Comparison of ENCODE assay signal across 8 cellular contexts in genomic region chr19:5131031-5131865, GRCh38.
DNase-seq lines count a peak whose midpoint lies in the region; ATAC-seq and TF ChIP-seq lines count a peak whose summit lies in the region.
"Had no signal": no experiment of that assay in that cellular context is flagged by ENCODE, and none has a peak within 500 bp of the region (broad histone marks: within the 10 kb centered on the region; RNA-seq: fewer than 3 reads in every experiment).

No MANE protein-coding gene starts in this region.

- H3K27ac Mint-ChIP-seq in activated CD8-positive, alpha-beta T cell treated with anti-CD3 and anti-CD28 coated beads for 36 hours: peak overlapping the region; percentile 97

- peaks cover 3 to 70% (median 40%) of the 10 kb centered on the region in 6 donors for H3K36me3 ChIP-seq in spleen

- H3K4me3 Mint-ChIP-seq in activated CD8-positive, alpha-beta T cell treated with anti-CD3 and anti-CD28 coated beads for 36 hours: peak overlapping the region; percentile 81

- no peak for TF ChIP-seq CTCF in activated CD8-positive, alpha-beta T cell treated with anti-CD3 and anti-CD28 coated beads for 36 hours (IDR thresholded peaks at IDR 0.05)
- TF ChIP-seq CTCF in spleen (IDR thresholded peaks at IDR 0.05 in 8 of 11, conservative IDR thresholded peaks at IDR 0.05 in 3 of 11): peak in 9 of 11 experiments; percentile 16 to 47 (median 28)

- peak overlapping the region; percentile 20 to 63 (median 28) for H3K4me3 ChIP-seq in spleen

- no peaks in the 10 kb centered on the region for H3K27me3 ChIP-seq in spleen (replicated peaks in 1 of 7)

- H3K9me3 ChIP-seq in spleen: no peaks in the 10 kb centered on the region

- H3K9me3 Mint-ChIP-seq in activated CD8-positive, alpha-beta T cell treated with anti-CD3 and anti-CD28 coated beads for 36 hours: no peaks in the 10 kb centered on the region

- peak; percentile 61 for TF ChIP-seq POLR2A in GM18951 (IDR thresholded peaks at IDR 0.05; ENCODE audit: extremely low read depth, insufficient read depth, insufficient read length)
- TF ChIP-seq POLR2A in spleen (IDR thresholded peaks at IDR 0.05): no peak

- ATAC-seq in HG02798 (IDR thresholded peaks at IDR 0.05; ENCODE audit: poor library complexity, unreplicated experiment): peak; percentile 44
- ATAC-seq in activated CD8-positive, alpha-beta T cell treated with anti-CD3 and anti-CD28 coated beads for 36 hours: peak; percentile 34

- H3K27me3 Mint-ChIP-seq in activated CD8-positive, alpha-beta T cell treated with anti-CD3 and anti-CD28 coated beads for 36 hours: no peaks in the 10 kb centered on the region

- CTCF ChIA-PET in activated CD8-positive, alpha-beta T cell treated with anti-CD3 and anti-CD28 coated beads for 36 hours (lab: Charles Lee): no interaction called here

- peak overlapping the region; percentile 75 to 95 (median 92) for H3K27ac ChIP-seq in spleen
- H3K27ac ChIP-seq: epithelial cell of prostate had no signal

- POLR2A ChIA-PET in activated CD8-positive, alpha-beta T cell treated with anti-CD3 and anti-CD28 coated beads for 36 hours (lab: Charles Lee): interaction anchor here (0.8 to 1.3 kb wide), 2 partner anchors 8 to 10 kb away, joined by 6 to 8 read pairs; no protein-coding TSS in a partner anchor

- in situ Hi-C loops in GM18951 (cut with MboI; ENCODE audit: low sequenced_read_pairs, unreplicated experiment): no loop called here

- 28 to 55% (median 35%) methylated on average over 9 to 30 of the region's 30 CpGs for WGBS in spleen, 5 donors

- intact Hi-C loops in activated CD8-positive, alpha-beta T cell treated with anti-CD3 and anti-CD28 coated beads for 36 hours (cut with micrococcal nuclease): no loop called here
- intact Hi-C loops in spleen (cut with DNase I; ENCODE audit: low total_unique reads): no loop called here

- peaks cover 42% of the 10 kb centered on the region for H3K36me3 Mint-ChIP-seq in activated CD8-positive, alpha-beta T cell treated with anti-CD3 and anti-CD28 coated beads for 36 hours (ENCODE audit: low read depth)

- H3K4me1 ChIP-seq in spleen: peaks cover 43 to 98% (median 76%) of the 10 kb centered on the region in 6 donors

- peak; percentile 65 for DNase-seq in activated CD8-positive, alpha-beta T cell treated with anti-CD3 and anti-CD28 coated beads for 36 hours
- DNase-seq in spleen (peak; percentile 94), KG1 (lab: John Stamatoyannopoulos, UW) (no peak), GDM1 (lab: John Stamatoyannopoulos, UW) (no peak)
- no peak for DNase-seq in stimulated activated CD4-positive, alpha-beta T cell treated with anti-CD3 and anti-CD28 coated beads, Interleukin-12 subunit alpha, Interleukin-12 subunit beta, amount 100 ng/mL, for 4 hours

- H3K4me1 Mint-ChIP-seq in activated CD8-positive, alpha-beta T cell treated with anti-CD3 and anti-CD28 coated beads for 36 hours (ENCODE audit: low read depth): peaks cover 39% of the 10 kb centered on the region

Comparison
In these comparisons a context has a peak if more than half of its experiments do, and no peak if none do; other contexts are left out.
1. DNase-seq: peak in activated CD8-positive, alpha-beta T cell treated with anti-CD3 and anti-CD28 coated beads for 36 hours (single experiment) and spleen (single experiment); none in KG1 (single experiment), stimulated activated CD4-positive, alpha-beta T cell treated with anti-CD3 and anti-CD28 coated beads, Interleukin-12 subunit alpha, Interleukin-12 subunit beta, amount 100 ng/mL, for 4 hours (single experiment) and GDM1 (single experiment).